18 cellular contexts compared by ENCODE assay signal in the genomic region with DNA sequence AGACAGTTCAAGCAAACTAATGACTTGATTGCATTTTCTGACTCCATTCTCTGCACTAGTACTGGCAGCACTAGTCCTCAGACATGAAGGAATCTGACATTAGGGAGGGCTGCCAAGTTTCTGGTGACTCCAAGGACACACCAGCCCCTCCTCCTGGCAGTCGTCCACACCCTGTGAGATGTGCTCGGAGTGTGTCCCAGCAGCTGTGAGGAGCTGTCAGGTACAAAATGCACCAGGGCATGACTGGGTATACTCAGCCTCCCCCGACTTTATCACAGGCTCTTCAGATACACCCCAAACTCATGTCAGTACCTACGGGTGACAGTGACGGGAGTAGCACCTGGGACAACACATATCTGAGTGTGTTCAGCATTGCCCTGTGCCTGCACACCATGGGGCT. TPM values are rescaled to one million over a fixed set of nuclear protein-coding genes. Genes with fewer than 3 reads are reported as not detected.
"Had no signal": no experiment of that assay in that cellular context is flagged by ENCODE, and none has a peak within 500 bp of the region (broad histone marks: within the 10 kb centered on the region; RNA-seq: fewer than 3 reads in every experiment).

No MANE protein-coding gene starts in this region.

- H3K36me3 Mint-ChIP-seq: stimulated activated effector memory CD8-positive, alpha-beta T cell treated with anti-CD3 and anti-CD28 coated beads, Interleukin-12 subunit alpha, Interleukin-12 subunit beta, amount 100 ng/mL, for 72 hours had no signal

- H3K4me3 ChIP-seq: SK-N-MC, transverse colon had no signal

- H3K27me3 Mint-ChIP-seq: central memory CD8-positive, alpha-beta T cell; T-cell had no signal

- H3K4me3 Mint-ChIP-seq: activated T-helper 1 cell treated with anti-CD3 and anti-CD28 coated beads, Interleukin-12 subunit alpha, Interleukin-12 subunit beta, Interleukin-2, Interleukin-4 antibody, amounts not matched to agents 30 ng/mL and 10 ng/mL and 1 ng/mL, durations not matched to agents 14 hours and 24 hours and 36 hours; central memory CD8-positive, alpha-beta T cell; immature natural killer cell; memory B cell; neural crest cell; stimulated activated effector memory CD8-positive, alpha-beta T cell treated with anti-CD3 and anti-CD28 coated beads, Interleukin-12 subunit alpha, Interleukin-12 subunit beta, amount 100 ng/mL, for 72 hours; T-cell had no signal

- H3K27me3 ChIP-seq: transverse colon had no signal

- ATAC-seq: left lobe of liver; stimulated activated effector memory CD8-positive, alpha-beta T cell treated with anti-CD3 and anti-CD28 coated beads, Interleukin-12 subunit alpha, Interleukin-12 subunit beta, amount 100 ng/mL, for 72 hours; T-cell had no signal

- H3K27ac Mint-ChIP-seq: activated T-helper 1 cell treated with anti-CD3 and anti-CD28 coated beads, Interleukin-12 subunit alpha, Interleukin-12 subunit beta, Interleukin-2, Interleukin-4 antibody, amounts not matched to agents 30 ng/mL and 10 ng/mL and 1 ng/mL, durations not matched to agents 14 hours and 24 hours and 36 hours; immature natural killer cell; memory B cell; stimulated activated effector memory CD8-positive, alpha-beta T cell treated with anti-CD3 and anti-CD28 coated beads, Interleukin-12 subunit alpha, Interleukin-12 subunit beta, amount 100 ng/mL, for 72 hours; T-cell had no signal

- DNase-seq: activated CD4-positive, alpha-beta T cell treated with anti-CD3 and anti-CD28 coated beads for 4 hours; activated naive CD4-positive, alpha-beta T cell treated with Interleukin-2 at 50 U/mL for 16 hours; effector memory CD4-positive, alpha-beta T cell; immature natural killer cell; retina; T-cell; T1000; transverse colon; WERI-Rb-1 had no signal

- H3K36me3 ChIP-seq: transverse colon, WERI-Rb-1 had no signal

- H3K9ac ChIP-seq: parathyroid adenoma had no signal

- H2AFZ ChIP-seq: parathyroid adenoma had no signal

- H3K4me1 Mint-ChIP-seq: central memory CD8-positive, alpha-beta T cell; immature natural killer cell; memory B cell; neural crest cell; stimulated activated effector memory CD8-positive, alpha-beta T cell treated with anti-CD3 and anti-CD28 coated beads, Interleukin-12 subunit alpha, Interleukin-12 subunit beta, amount 100 ng/mL, for 72 hours had no signal

- H3K27ac ChIP-seq: parathyroid adenoma, SK-N-MC, transverse colon, WERI-Rb-1 had no signal

- H3K79me2 ChIP-seq: parathyroid adenoma had no signal

- H3K4me1 ChIP-seq: parathyroid adenoma, transverse colon had no signal

RNA-seq across cellular contexts. Expression of a gene that starts 43.1 kb away (rescaled TPM):
- total RNA-seq: glomerular endothelial cell, neural crest cell had no signal
- polyA plus RNA-seq: immature natural killer cell had no signal
